Comparison of ENCODE assay signal across 1 cellular context in genomic region chr7:157685430-157686284, GRCh38.
TF ChIP-seq lines count a peak whose summit lies in the region.

No MANE protein-coding gene starts in this region.

TF ChIP-seq in WTC11, 78 proteins besides CTCF, POLR2A, EP300 and RAD21 (continued from another document):
- TF ChIP-seq PRDM15 (CRISPR knock-in tag; IDR thresholded peaks at IDR 0.05) (no peak), ZNF423 (CRISPR knock-in tag; IDR thresholded peaks at IDR 0.05) (peak; percentile 27; the same call in 1 of the 2 replicates)
